Comparison of ENCODE assay signal across 8 cellular contexts in genomic region chr19:1439525-1440417, GRCh38. TPM values are rescaled to one million over a fixed set of nuclear protein-coding genes. Genes with fewer than 3 reads are reported as not detected.
DNase-seq lines count a peak whose midpoint lies in the region; ATAC-seq, FAIRE-seq and TF ChIP-seq lines count a peak whose summit lies in the region.
"Not testable (repeated sequence)": the region's sequence is repeated elsewhere in the genome, so short reads cannot be mapped to it uniquely, and the experiment has no call there.

No MANE protein-coding gene starts in this region.

- peaks cover 55% of the 10 kb centered on the region for H3K36me3 Mint-ChIP-seq in GM23338 (ENCODE audit: low read depth)
- peaks cover 48% of the 10 kb centered on the region for H3K36me3 Mint-ChIP-seq in activated CD8-positive, alpha-beta T cell treated with anti-CD3 and anti-CD28 coated beads for 36 hours (ENCODE audit: low read depth)

- intact Hi-C loops in activated CD8-positive, alpha-beta T cell treated with anti-CD3 and anti-CD28 coated beads for 36 hours (cut with micrococcal nuclease), result not testable (repeated sequence)
- intact Hi-C loops in gastrocnemius medialis (cut with DNase I; ENCODE audit: low total_unique reads), result loop anchor here (2.0 kb wide), 1 partner anchor 21 kb away; no protein-coding TSS in a partner anchor

- H2BK5ac ChIP-seq in mesenchymal stem cell (ENCODE audit: low read depth, low read length, poor library complexity, severe bottlenecking), result not testable (repeated sequence)

- H3K4me2 ChIP-seq in GM23338, result peak overlapping the region; percentile 98
- H3K4me2 ChIP-seq in OCI-LY3 (ENCODE audit: low read length), result peak overlapping the region; percentile 92
- peak overlapping the region; percentile 56 for H3K4me2 ChIP-seq in mesenchymal stem cell (ENCODE audit: low read length, poor library complexity, severe bottlenecking)

- peaks cover 44% of the 10 kb centered on the region for H3K27me3 Mint-ChIP-seq in GM23338 (ENCODE audit: insufficient read depth, low read depth, poor library complexity)
- H3K27me3 Mint-ChIP-seq in activated CD8-positive, alpha-beta T cell treated with anti-CD3 and anti-CD28 coated beads for 36 hours, result not testable (repeated sequence)

- H2AFZ ChIP-seq in ACC112 (ENCODE audit: low read length, unreplicated experiment); GM23338; OCI-LY3 (ENCODE audit: low read depth, low read length); mesenchymal stem cell (ENCODE audit: low read depth, low read length): not testable (repeated sequence)

- peaks cover 38% of the 10 kb centered on the region for H4K20me1 ChIP-seq in GM23338 (replicated peaks; ENCODE audit: insufficient read depth)
- peaks cover 50% of the 10 kb centered on the region for H4K20me1 ChIP-seq in OCI-LY3 (ENCODE audit: insufficient read depth, low read length)

- not testable (repeated sequence) for H4K8ac ChIP-seq in mesenchymal stem cell (ENCODE audit: low read length)

- H3K9me3 ChIP-seq in OCI-LY3 (ENCODE audit: insufficient read depth, low read length); mesenchymal stem cell (ENCODE audit: control insufficient read depth, low read length); gastrocnemius medialis: not testable (repeated sequence)

- not testable (repeated sequence) for H2BK12ac ChIP-seq in mesenchymal stem cell (ENCODE audit: low read length in 2 of 2)

- H4K91ac ChIP-seq in mesenchymal stem cell (ENCODE audit: low read length), result not testable (repeated sequence)

- H3K79me2 ChIP-seq in ACC112 (ENCODE audit: control insufficient read depth, insufficient read depth, low read length, unreplicated experiment) (peaks cover 31% of the 10 kb centered on the region), GM23338 (replicated peaks; ENCODE audit: insufficient read depth) (peaks cover 24% of the 10 kb centered on the region), OCI-LY3 (ENCODE audit: low read length) (peaks cover 44% of the 10 kb centered on the region)

- POLR2A ChIA-PET in activated CD8-positive, alpha-beta T cell treated with anti-CD3 and anti-CD28 coated beads for 36 hours (lab: Charles Lee), result interaction anchor here (1.0 to 3.5 kb wide), 7 partner anchors 11 to 31 kb away, joined by 3 to 10 read pairs (median 5); no protein-coding TSS in a partner anchor

- not testable (repeated sequence) for H2AK5ac ChIP-seq in mesenchymal stem cell (ENCODE audit: low read length, severe bottlenecking)

- H3K23ac ChIP-seq in mesenchymal stem cell (ENCODE audit: low read length in 2 of 2), result peak overlapping the region in 1 of 2 experiments; percentile 86

- peaks cover 15% of the 10 kb centered on the region for H3K79me1 ChIP-seq in mesenchymal stem cell (replicated peaks; ENCODE audit: low read length, poor library complexity, severe bottlenecking)

- H3K9ac ChIP-seq in OCI-LY3 (ENCODE audit: low read length) (peak overlapping the region; percentile 91), mesenchymal stem cell (ENCODE audit: low read length) (peak overlapping the region; percentile 94)

- H3K9me3 Mint-ChIP-seq in GM23338; activated CD8-positive, alpha-beta T cell treated with anti-CD3 and anti-CD28 coated beads for 36 hours: not testable (repeated sequence)

- in situ Hi-C loops in gastrocnemius medialis (cut with MboI; ENCODE audit: low sequenced_read_pairs in 4 of 4), result not testable (repeated sequence)

- not testable (repeated sequence) for H2BK15ac ChIP-seq in mesenchymal stem cell (ENCODE audit: low read depth, poor library complexity, severe bottlenecking)

- not testable (repeated sequence) for ATAC-seq in GM23338; activated CD8-positive, alpha-beta T cell treated with anti-CD3 and anti-CD28 coated beads for 36 hours; foreskin keratinocyte; gastrocnemius medialis

- peak overlapping the region; percentile 94 for H3K4me3 ChIP-seq in ACC112 (ENCODE audit: low read depth, low read length)
- H3K4me3 ChIP-seq in GM23338, result peak overlapping the region; percentile 97
- H3K4me3 ChIP-seq in OCI-LY3 (ENCODE audit: low read length), result peak overlapping the region; percentile 92
- peak overlapping the region; percentile 78 for H3K4me3 ChIP-seq in bronchial epithelial cell (ENCODE audit: low read depth, low read length)
- peak overlapping the region; percentile 90 to 93 for H3K4me3 ChIP-seq in mesenchymal stem cell (ENCODE audit: insufficient read depth in 1 of 2, low read depth in 1 of 2, low read length in 2 of 2)
- H3K4me3 ChIP-seq in gastrocnemius medialis, result peak overlapping the region; percentile 81 to 98 (median 88)

- not testable (repeated sequence) for DNase-seq in GM23338 (ENCODE audit: low spot score); bronchial epithelial cell (ENCODE audit: low read depth); foreskin keratinocyte; gastrocnemius medialis
- DNase-seq in activated CD8-positive, alpha-beta T cell treated with anti-CD3 and anti-CD28 coated beads for 36 hours, result peak; percentile 40
- peak; percentile 48 for DNase-seq in mesenchymal stem cell

- not testable (repeated sequence) for H3K27ac ChIP-seq in ACC112 (ENCODE audit: low read depth, low read length); mesenchymal stem cell (ENCODE audit: low read length, poor library complexity, severe bottlenecking)
- H3K27ac ChIP-seq in GM23338 (ENCODE audit: low read depth), result peak overlapping the region; percentile 80
- H3K27ac ChIP-seq in OCI-LY3 (ENCODE audit: low read length), result peak overlapping the region; percentile 64
- H3K27ac ChIP-seq in foreskin keratinocyte, result peak overlapping the region; percentile 96
- H3K27ac ChIP-seq in gastrocnemius medialis, result peak overlapping the region; percentile 86 to 92 (median 88)

- peaks cover 20% of the 10 kb centered on the region for H3K4me1 Mint-ChIP-seq in GM23338
- H3K4me1 Mint-ChIP-seq in activated CD8-positive, alpha-beta T cell treated with anti-CD3 and anti-CD28 coated beads for 36 hours (ENCODE audit: low read depth), result peaks cover 36% of the 10 kb centered on the region

- H2BK120ac ChIP-seq in mesenchymal stem cell (ENCODE audit: low read depth, low read length), result not testable (repeated sequence)

- H3K9me2 ChIP-seq in GM23338 (ENCODE audit: insufficient read depth), result not testable (repeated sequence)

- H3K27ac Mint-ChIP-seq in GM23338, result peak overlapping the region; percentile 95
- peak overlapping the region; percentile 89 for H3K27ac Mint-ChIP-seq in activated CD8-positive, alpha-beta T cell treated with anti-CD3 and anti-CD28 coated beads for 36 hours

- not testable (repeated sequence) for H3K4me1 ChIP-seq in ACC112 (ENCODE audit: control insufficient read depth, insufficient read depth, low read length, unreplicated experiment); foreskin keratinocyte
- H3K4me1 ChIP-seq in GM23338 (ENCODE audit: insufficient read depth), result peaks cover 16% of the 10 kb centered on the region; the same call in 1 of the 2 replicates
- peaks cover 43% of the 10 kb centered on the region for H3K4me1 ChIP-seq in OCI-LY3 (ENCODE audit: low read length)
- peaks cover 37% of the 10 kb centered on the region for H3K4me1 ChIP-seq in mesenchymal stem cell (ENCODE audit: control insufficient read depth, insufficient read depth, low read depth, low read length)
- peaks cover 14 to 29% of the 10 kb centered on the region in 2 donors for H3K4me1 ChIP-seq in gastrocnemius medialis

- not testable (repeated sequence) for H3K4ac ChIP-seq in mesenchymal stem cell (ENCODE audit: low read depth in 1 of 2, low read length in 2 of 2)

- peaks cover 17% of the 10 kb centered on the region; the same call in 1 of the 2 replicates for H3K36me3 ChIP-seq in ACC112 (ENCODE audit: insufficient read depth, low read length)
- peaks cover 24% of the 10 kb centered on the region for H3K36me3 ChIP-seq in GM23338 (ENCODE audit: insufficient read depth)
- peaks cover 52% of the 10 kb centered on the region for H3K36me3 ChIP-seq in OCI-LY3 (replicated peaks; ENCODE audit: low read depth, low read length)
- peaks cover 16% of the 10 kb centered on the region for H3K36me3 ChIP-seq in bronchial epithelial cell (ENCODE audit: control insufficient read depth, insufficient read depth, low read length)
- peaks cover 48 to 52% of the 10 kb centered on the region in 2 experiments for H3K36me3 ChIP-seq in mesenchymal stem cell (ENCODE audit: control insufficient read depth in 1 of 2, insufficient read depth in 2 of 2, low read depth in 1 of 2, low read length in 2 of 2)
- H3K36me3 ChIP-seq in gastrocnemius medialis, result peaks cover 0 to 36% of the 10 kb centered on the region in 2 donors

- WGBS in mesenchymal stem cell, result 85% methylated on average over 57 of the region's 57 CpGs

- peak overlapping the region in 1 of 2 experiments; percentile 50 for H3K14ac ChIP-seq in mesenchymal stem cell (ENCODE audit: low read length in 2 of 2)

- FAIRE-seq in bronchial epithelial cell (lab: Jason Lieb, UNC), result not testable (repeated sequence)

- H3K27me3 ChIP-seq in ACC112 (ENCODE audit: insufficient read depth, low read length); GM23338 (ENCODE audit: insufficient read depth); OCI-LY3 (ENCODE audit: low read depth, low read length); bronchial epithelial cell (ENCODE audit: control insufficient read depth, insufficient read depth, low read length); foreskin keratinocyte; mesenchymal stem cell (ENCODE audit: control insufficient read depth in 1 of 2, insufficient read depth in 1 of 2, low read length in 2 of 2); gastrocnemius medialis: not testable (repeated sequence)

- TF ChIP-seq CTCF in GM23338 (conservative IDR thresholded peaks at IDR 0.05; ENCODE audit: low read depth in 2 of 2); OCI-LY3 (IDR thresholded peaks at IDR 0.05; ENCODE audit: low read depth, low read length); activated CD8-positive, alpha-beta T cell treated with anti-CD3 and anti-CD28 coated beads for 36 hours (IDR thresholded peaks at IDR 0.05); bronchial epithelial cell (IDR thresholded peaks at IDR 0.05; ENCODE audit: insufficient read depth, low read length, severe bottlenecking); foreskin keratinocyte (conservative IDR thresholded peaks at IDR 0.05); gastrocnemius medialis (IDR thresholded peaks at IDR 0.05 in 4 of 5, conservative IDR thresholded peaks at IDR 0.05 in 1 of 5): not testable (repeated sequence)

- H3K4me3 Mint-ChIP-seq in GM23338, result peak overlapping the region; percentile 97
- peak overlapping the region; percentile 93 for H3K4me3 Mint-ChIP-seq in activated CD8-positive, alpha-beta T cell treated with anti-CD3 and anti-CD28 coated beads for 36 hours

- H3F3A ChIP-seq in GM23338 (replicated peaks; ENCODE audit: low read depth), result peaks cover 80% of the 10 kb centered on the region

- not testable (repeated sequence) for H3K18ac ChIP-seq in mesenchymal stem cell (ENCODE audit: low read depth in 1 of 2, low read length in 2 of 2)

- CTCF ChIA-PET in activated CD8-positive, alpha-beta T cell treated with anti-CD3 and anti-CD28 coated beads for 36 hours (lab: Charles Lee), result not testable (repeated sequence)

- TF ChIP-seq POLR2A in gastrocnemius medialis (IDR thresholded peaks at IDR 0.05), result not testable (repeated sequence)

RNA-seq across cellular contexts. Expression of gene RPS15, which starts 1.6 kb away (rescaled TPM):
- total RNA-seq in GM23338 (2014; rRNA removed; shearing (Covaris generic)), result 2,953 and 3,723 TPM in 2 replicates
- polyA plus RNA-seq in GM23338 (2016; fragmentation: Nextera tagmentation; extraction: Ambion mirVana) (3,861 and 4,267 TPM in 2 replicates), foreskin keratinocyte (2,421 and 2,717 TPM in 2 replicates)
- 1,000 to 10,000 TPM; 1,854 to 1,879 TPM for total RNA-seq in activated CD8-positive, alpha-beta T cell treated with anti-CD3 and anti-CD28 coated beads for 36 hours
- total RNA-seq in bronchial epithelial cell (380 and 966 TPM in 2 replicates), foreskin keratinocyte (1,634 and 1,826 TPM in 2 replicates), gastrocnemius medialis (1,000 to 10,000 TPM; 2,323 to 3,835 (median 2,607) TPM)
- polyA plus RNA-seq in mesenchymal stem cell (2013, experiment 1 of 2), result 2,213 TPM
- polyA plus RNA-seq in mesenchymal stem cell (2013, experiment 2 of 2), result 2,093 TPM

RNA-seq across cellular contexts. Expression of gene APC2, which starts 10.2 kb away (rescaled TPM):
- total RNA-seq in GM23338 (2014; rRNA removed; shearing (Covaris generic)), result 14.3 and 18.3 TPM in 2 replicates
- polyA plus RNA-seq in GM23338 (2016; fragmentation: Nextera tagmentation; extraction: Ambion mirVana), result 1.4 TPM in 2 replicates
- total RNA-seq in activated CD8-positive, alpha-beta T cell treated with anti-CD3 and anti-CD28 coated beads for 36 hours, result under 1 TPM; 0.07 to 0.29 TPM
- total RNA-seq in bronchial epithelial cell, result under 0.01 TPM in 2 replicates
- 0.07 and 0.10 TPM in 2 replicates for total RNA-seq in foreskin keratinocyte
- 0.03 and 0.08 TPM in 2 replicates for polyA plus RNA-seq in foreskin keratinocyte
- 0.23 TPM for polyA plus RNA-seq in mesenchymal stem cell (2013, experiment 1 of 2)
- polyA plus RNA-seq in mesenchymal stem cell (2013, experiment 2 of 2), result 0.23 TPM
- under 1 TPM in 1 of 4 donors, not detected in 3; 0.04 TPM for total RNA-seq in gastrocnemius medialis

RNA-seq across cellular contexts. Expression of gene DAZAP1, which starts 32.4 kb away (rescaled TPM):
- 180 and 194 TPM in 2 replicates for total RNA-seq in GM23338 (2014; rRNA removed; shearing (Covaris generic))
- polyA plus RNA-seq in GM23338 (2016; fragmentation: Nextera tagmentation; extraction: Ambion mirVana) (44.1 and 48.1 TPM in 2 replicates), foreskin keratinocyte (136 and 140 TPM in 2 replicates)
- 100 to 1,000 TPM; 263 to 283 TPM for total RNA-seq in activated CD8-positive, alpha-beta T cell treated with anti-CD3 and anti-CD28 coated beads for 36 hours
- total RNA-seq in bronchial epithelial cell (115 and 128 TPM in 2 replicates), foreskin keratinocyte (116 and 119 TPM in 2 replicates), gastrocnemius medialis (10 to 100 TPM; 53.7 to 74.1 (median 63.4) TPM)
- 65.2 TPM for polyA plus RNA-seq in mesenchymal stem cell (2013, experiment 1 of 2)
- 66.2 TPM for polyA plus RNA-seq in mesenchymal stem cell (2013, experiment 2 of 2)

RNA-seq across cellular contexts. Expression of gene GAMT, which starts 38.4 kb away (rescaled TPM):
- total RNA-seq in GM23338 (2014; rRNA removed; shearing (Covaris generic)), result 21.5 and 27.3 TPM in 2 replicates
- polyA plus RNA-seq in GM23338 (2016; fragmentation: Nextera tagmentation; extraction: Ambion mirVana), result 33.6 and 36.9 TPM in 2 replicates
- total RNA-seq in activated CD8-positive, alpha-beta T cell treated with anti-CD3 and anti-CD28 coated beads for 36 hours, result 10 to 100 TPM; 27.8 to 29.5 TPM
- total RNA-seq in bronchial epithelial cell, result 6.8 and 9.7 TPM in 2 replicates
- total RNA-seq in foreskin keratinocyte, result 11.0 and 13.9 TPM in 2 replicates
- polyA plus RNA-seq in foreskin keratinocyte, result 18.9 and 23.2 TPM in 2 replicates
- 33.5 TPM for polyA plus RNA-seq in mesenchymal stem cell (2013, experiment 1 of 2)
- 34.5 TPM for polyA plus RNA-seq in mesenchymal stem cell (2013, experiment 2 of 2)
- 100 to 1,000 TPM; 269 to 421 (median 373) TPM for total RNA-seq in gastrocnemius medialis

RNA-seq across cellular contexts. Expression of gene C19orf25, which starts 39.2 kb away (rescaled TPM):
- total RNA-seq in GM23338 (2014; rRNA removed; shearing (Covaris generic)), result 61.1 and 64.9 TPM in 2 replicates
- polyA plus RNA-seq in GM23338 (2016; fragmentation: Nextera tagmentation; extraction: Ambion mirVana) (43.5 and 50.1 TPM in 2 replicates), foreskin keratinocyte (40.3 and 43.0 TPM in 2 replicates)
- total RNA-seq in activated CD8-positive, alpha-beta T cell treated with anti-CD3 and anti-CD28 coated beads for 36 hours, result 10 to 100 TPM; 21.3 to 21.5 TPM
- total RNA-seq in bronchial epithelial cell (24.7 and 33.3 TPM in 2 replicates), foreskin keratinocyte (29.5 and 34.9 TPM in 2 replicates), gastrocnemius medialis (10 to 100 TPM; 18.7 to 25.7 (median 19.9) TPM)
- 19.7 TPM for polyA plus RNA-seq in mesenchymal stem cell (2013, experiment 1 of 2)
- polyA plus RNA-seq in mesenchymal stem cell (2013, experiment 2 of 2), result 19.4 TPM

Comparison
In these comparisons a context has a peak if more than half of its experiments do, and no peak if none do; other contexts are left out.
1. RNA of gene APC2, which starts 10.2 kb away (total RNA-seq): 14.3 to 18.3 TPM in GM23338; 0.07 to 0.29 TPM in activated CD8-positive, alpha-beta T cell treated with anti-CD3 and anti-CD28 coated beads for 36 hours, 0.07 to 0.10 TPM in foreskin keratinocyte, under 0.01 TPM in bronchial epithelial cell and 0.04 TPM in gastrocnemius medialis; every median in the first group is over 10 times any median in the second.
2. Peak in every context shown above with its lines, with median percentiles within 50 percentile points of each other: H3K4me3 ChIP-seq and H3K4me2 ChIP-seq.